1 cellular context compared by ENCODE assay signal in genomic region chr2:106857882-106858478, GRCh38.
TF ChIP-seq lines count a peak whose summit lies in the region.

No MANE protein-coding gene starts in this region.

TF ChIP-seq in HepG2, 621 proteins besides CTCF, POLR2A, EP300 and RAD21:
- TF ChIP-seq ZBTB40 (IDR thresholded peaks at IDR 0.05) (no peak), ZBTB40 (CRISPR knock-in tag; IDR thresholded peaks at IDR 0.05) (no peak), MAFK (conservative IDR thresholded peaks at IDR 0.05 in 1 of 2, IDR thresholded peaks at IDR 0.05 in 1 of 2; ENCODE audit: low read length in 2 of 2) (peak; percentile 70 to 85), DMAP1 (CRISPR knock-in tag; IDR thresholded peaks at IDR 0.05) (no peak), IRF1 (CRISPR knock-in tag; IDR thresholded peaks at IDR 0.05; ENCODE audit: low read depth) (no peak), SP2 (CRISPR knock-in tag; IDR thresholded peaks at IDR 0.05) (no peak), ZNF557 (CRISPR knock-in tag; IDR thresholded peaks at IDR 0.05) (no peak), KAT8 (CRISPR knock-in tag; IDR thresholded peaks at IDR 0.05) (no peak), MYNN (CRISPR knock-in tag; IDR thresholded peaks at IDR 0.05; ENCODE audit: low read depth) (no peak), PHB2 (IDR thresholded peaks at IDR 0.05; ENCODE audit: partially characterized antibody) (no peak), TAF15 (IDR thresholded peaks at IDR 0.05; ENCODE audit: low read depth, low read length, poor library complexity, severe bottlenecking) (no peak), PRMT3 (CRISPR knock-in tag; IDR thresholded peaks at IDR 0.05; ENCODE audit: borderline replicate concordance, low read depth) (no peak), GPN1 (CRISPR knock-in tag; IDR thresholded peaks at IDR 0.05; ENCODE audit: borderline replicate concordance) (no peak), NBN (conservative IDR thresholded peaks at IDR 0.05) (no peak), POGZ (CRISPR knock-in tag; IDR thresholded peaks at IDR 0.05) (no peak), MAF1 (CRISPR knock-in tag; IDR thresholded peaks at IDR 0.05; ENCODE audit: borderline replicate concordance) (no peak), ZNF660 (CRISPR knock-in tag; IDR thresholded peaks at IDR 0.05; ENCODE audit: borderline replicate concordance, low read depth) (no peak), MAFF (IDR thresholded peaks at IDR 0.05; ENCODE audit: low read depth, low read length) (peak; percentile 64)
